ENCODE assay signal across 7 cellular contexts in the genomic region with DNA sequence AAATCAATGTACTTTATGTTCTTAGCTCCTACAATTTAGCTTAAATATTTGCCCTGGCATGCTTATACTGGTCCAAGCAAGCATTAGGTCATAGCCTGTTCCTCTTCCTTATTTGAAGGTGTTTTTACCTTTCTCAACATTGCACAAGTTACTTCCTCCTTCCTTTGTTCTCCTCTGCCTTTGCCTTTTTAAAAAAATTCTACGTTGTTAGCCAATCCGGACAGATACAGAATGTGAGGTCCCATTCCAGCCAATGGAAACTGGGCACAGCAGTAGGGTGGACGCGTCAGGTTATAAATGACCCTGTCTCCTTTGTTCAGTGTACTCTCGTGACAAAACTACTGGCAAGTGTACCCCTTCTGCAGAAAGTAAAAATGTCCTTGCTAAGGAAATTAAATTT. TPM values are rescaled to one million over a fixed set of nuclear protein-coding genes. Genes with fewer than 3 reads are reported as not detected.
A peak's percentile ranks its signal among the peaks of the same experiment; 100 is the strongest.
DNase-seq lines count a peak whose midpoint lies in the region; ATAC-seq, FAIRE-seq and TF ChIP-seq lines count a peak whose summit lies in the region.
"Not testable (repeated sequence)": the region's sequence is repeated elsewhere in the genome, so short reads cannot be mapped to it uniquely, and the experiment has no call there.

No MANE protein-coding gene starts in this region.

- not testable (repeated sequence) for H3K9ac ChIP-seq in mammary epithelial cell (ENCODE audit: insufficient read depth, low read length)

- not testable (repeated sequence) for H3K4me3 Mint-ChIP-seq in activated CD4-positive, alpha-beta T cell treated with anti-CD3 and anti-CD28 coated beads, Interleukin-2, amount 10 ng/mL, durations not matched to agents 24 days and 14 days

- intact Hi-C loops in activated CD4-positive, alpha-beta T cell treated with anti-CD3 and anti-CD28 coated beads, Interleukin-2, amount 10 ng/mL, durations not matched to agents 24 days and 14 days (cut with micrococcal nuclease); mammary epithelial cell (cut with micrococcal nuclease); esophagus muscularis mucosa (cut with DNase I); left colon (cut with DNase I, micrococcal nuclease): not testable (repeated sequence)

- CTCF ChIA-PET in mammary epithelial cell (lab: Charles Lee; ENCODE audit: low non-redundant PET): not testable (repeated sequence)

- in situ Hi-C loops in mammary epithelial cell (cut with MboI; ENCODE audit: low sequenced_read_pairs in 2 of 2): not testable (repeated sequence)

- H3K4me1 ChIP-seq in mammary epithelial cell (ENCODE audit: insufficient read depth, low read length) (peaks cover 10% of the 10 kb centered on the region), esophagus muscularis mucosa (peaks cover 0 to 22% (median 16%) of the 10 kb centered on the region in 4 donors)
- not testable (repeated sequence) for H3K4me1 ChIP-seq in small intestine (ENCODE audit: control insufficient read depth in 2 of 2, insufficient read depth in 1 of 2, low read depth in 1 of 2, low read length in 1 of 2)

- not testable (repeated sequence) for H3K36me3 ChIP-seq in mammary epithelial cell (ENCODE audit: insufficient read depth, low read length); esophagus muscularis mucosa; small intestine (ENCODE audit: control insufficient read depth in 2 of 2, insufficient read depth in 2 of 2, low read length in 2 of 2)

- H3K27ac Mint-ChIP-seq in activated CD4-positive, alpha-beta T cell treated with anti-CD3 and anti-CD28 coated beads, Interleukin-2, amount 10 ng/mL, durations not matched to agents 24 days and 14 days: peak overlapping the region; percentile 12

- H3K27ac ChIP-seq in mammary epithelial cell (ENCODE audit: insufficient read depth, low read depth, low read length) (peak overlapping the region; percentile 13), esophagus muscularis mucosa (replicated peaks in 1 of 4) (peak overlapping the region; percentile 10 to 60 (median 36)), small intestine (ENCODE audit: low read depth in 1 of 2, low read length in 1 of 2) (peak overlapping the region in 1 of 2 donors; percentile 79)

- BruUV-seq in mammary epithelial cell (replicated peaks; lab: Mats Ljungman, UMichigan): not testable (repeated sequence)

- dilution Hi-C loops in mammary epithelial cell (cut with HindIII; ENCODE audit: low sequenced_read_pairs): not testable (repeated sequence)

- H3K9me3 ChIP-seq in mammary epithelial cell (replicated peaks; ENCODE audit: insufficient read depth, low read length); esophagus muscularis mucosa; small intestine (ENCODE audit: control insufficient read depth, low read depth): not testable (repeated sequence)

- TF ChIP-seq POLR2A in esophagus muscularis mucosa (IDR thresholded peaks at IDR 0.05; ENCODE audit: low read depth): not testable (repeated sequence)

- ATAC-seq in left colon: peak; percentile 25

- H4K20me1 ChIP-seq in mammary epithelial cell (ENCODE audit: insufficient read depth, low read length): not testable (repeated sequence)

- not testable (repeated sequence) for H3K27me3 Mint-ChIP-seq in activated CD4-positive, alpha-beta T cell treated with anti-CD3 and anti-CD28 coated beads, Interleukin-2, amount 10 ng/mL, durations not matched to agents 24 days and 14 days

- H3K27me3 ChIP-seq in mammary epithelial cell (ENCODE audit: insufficient read depth, low read length); esophagus muscularis mucosa; small intestine (ENCODE audit: control insufficient read depth in 2 of 2, insufficient read depth in 2 of 2, low read length in 2 of 2): not testable (repeated sequence)

- H3K9me3 Mint-ChIP-seq in activated CD4-positive, alpha-beta T cell treated with anti-CD3 and anti-CD28 coated beads, Interleukin-2, amount 10 ng/mL, durations not matched to agents 24 days and 14 days: not testable (repeated sequence)

- DNase-seq in LNCaP clone FGC (ENCODE audit: low read depth) (peak; percentile 94), mammary epithelial cell (peak; percentile 55), left colon (peak; percentile 31 to 76), mucosa of gallbladder (ENCODE audit: low spot score) (peak; percentile 41), small intestine (peak; percentile 56)
- DNase-seq in activated CD4-positive, alpha-beta T cell treated with anti-CD3 and anti-CD28 coated beads, Interleukin-2, amount 10 ng/mL, durations not matched to agents 24 days and 14 days; esophagus muscularis mucosa (ENCODE audit: extremely low spot score): not testable (repeated sequence)

- TF ChIP-seq EP300 in esophagus muscularis mucosa (IDR thresholded peaks at IDR 0.05): not testable (repeated sequence)

- H2AFZ ChIP-seq in mammary epithelial cell (ENCODE audit: low read depth, low read length): peak overlapping the region; percentile 74

- not testable (repeated sequence) for TF ChIP-seq CTCF in LNCaP clone FGC (IDR thresholded peaks at IDR 0.05; ENCODE audit: control insufficient read depth, extremely low read depth, insufficient read depth); mammary epithelial cell (conservative IDR thresholded peaks at IDR 0.05 in 1 of 2, IDR thresholded peaks at IDR 0.05 in 1 of 2; ENCODE audit: extremely low read depth in 1 of 2, insufficient read depth in 1 of 2, low read depth in 1 of 2, low read length in 2 of 2); esophagus muscularis mucosa (IDR thresholded peaks at IDR 0.05)

- WGBS in mammary epithelial cell (ENCODE audit: low coverage, missing lambda C conversion rate): 0% methylated on average over 4 of the region's 5 CpGs
- WGBS in esophagus muscularis mucosa: 45% methylated on average over 5 of the region's 5 CpGs
- WGBS in small intestine, 3 donors: 18 to 59% (median 26%) methylated on average over 5 of the region's 5 CpGs

- peaks cover 20% of the 10 kb centered on the region for H3K4me1 Mint-ChIP-seq in activated CD4-positive, alpha-beta T cell treated with anti-CD3 and anti-CD28 coated beads, Interleukin-2, amount 10 ng/mL, durations not matched to agents 24 days and 14 days

- not testable (repeated sequence) for H3K36me3 Mint-ChIP-seq in activated CD4-positive, alpha-beta T cell treated with anti-CD3 and anti-CD28 coated beads, Interleukin-2, amount 10 ng/mL, durations not matched to agents 24 days and 14 days (ENCODE audit: low read depth)

- peak overlapping the region; percentile 17 for H3K4me2 ChIP-seq in mammary epithelial cell (ENCODE audit: insufficient read depth, low read depth, low read length)

- FAIRE-seq in small intestine (lab: Jason Lieb, UNC): not testable (repeated sequence)

- peak overlapping the region; percentile 37 for H3K4me3 ChIP-seq in LNCaP clone FGC (ENCODE audit: low read depth, low read length)
- H3K4me3 ChIP-seq in mammary epithelial cell (replicated peaks in 1 of 3; ENCODE audit: insufficient read depth in 1 of 3, low read depth in 2 of 3, low read length in 3 of 3); esophagus muscularis mucosa; small intestine (ENCODE audit: low read depth in 1 of 2, low read length in 2 of 2): not testable (repeated sequence)

- H3K79me2 ChIP-seq in mammary epithelial cell (ENCODE audit: insufficient read depth, low read length): not testable (repeated sequence)

RNA-seq across cellular contexts. Expression of a gene that starts 26.4 kb away (rescaled TPM):
- 28.1 and 30.1 TPM in 2 replicates for total RNA-seq in activated CD4-positive, alpha-beta T cell treated with anti-CD3 and anti-CD28 coated beads, Interleukin-2, amount 10 ng/mL, durations not matched to agents 24 days and 14 days
- 10 to 100 TPM; 38.0 to 41.1 TPM for total RNA-seq in mammary epithelial cell
- 17.9 TPM for polyA plus RNA-seq in mammary epithelial cell
- 33.6 TPM for polyA minus RNA-seq in mammary epithelial cell
- 10 to 100 TPM; 47.2 to 88.2 (median 66.5) TPM for total RNA-seq in esophagus muscularis mucosa
- total RNA-seq in left colon: 100 to 1,000 TPM in 1 of 2 donors, 10 to 100 TPM in 1; 98.7 to 107 TPM
- 97.6 TPM for total RNA-seq in mucosa of gallbladder
- polyA plus RNA-seq in small intestine: 10 to 100 TPM; 11.9 to 35.4 (median 25.0) TPM

RNA-seq across cellular contexts. Expression of a gene that starts 27.0 kb away (rescaled TPM):
- total RNA-seq in activated CD4-positive, alpha-beta T cell treated with anti-CD3 and anti-CD28 coated beads, Interleukin-2, amount 10 ng/mL, durations not matched to agents 24 days and 14 days: 13.5 and 13.8 TPM in 2 replicates
- 10 to 100 TPM in 1 of 2 donors, 1 to 10 TPM in 1; 4.8 to 10.9 TPM for total RNA-seq in mammary epithelial cell
- polyA plus RNA-seq in mammary epithelial cell: 3.1 TPM
- 1.4 TPM for polyA minus RNA-seq in mammary epithelial cell
- 10 to 100 TPM; 30.8 to 40.6 (median 35.0) TPM for total RNA-seq in esophagus muscularis mucosa
- 10 to 100 TPM; 22.1 to 23.3 TPM for total RNA-seq in left colon
- total RNA-seq in mucosa of gallbladder: 7.1 TPM
- 1 to 10 TPM; 1.9 to 5.1 (median 2.4) TPM for polyA plus RNA-seq in small intestine
